15 cellular contexts compared by ENCODE assay signal in the genomic region with DNA sequence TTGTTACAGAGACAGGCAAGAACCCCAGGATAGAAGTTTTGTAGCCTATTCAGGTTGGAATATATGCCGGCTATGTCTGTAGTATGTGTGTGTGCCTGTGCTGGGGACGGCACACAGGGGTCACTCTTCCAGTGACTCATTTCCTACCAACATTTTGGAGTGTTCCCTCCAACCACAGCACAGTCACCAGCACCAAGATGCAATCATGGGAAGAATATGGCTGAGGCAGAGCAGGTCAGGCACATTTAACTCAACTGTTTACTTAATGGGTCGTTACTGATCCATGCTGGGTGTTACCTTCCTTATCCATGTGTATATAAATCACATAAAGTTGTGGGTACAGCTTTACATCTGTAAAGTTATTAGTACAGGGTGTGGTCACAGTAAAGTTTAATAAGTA.
DNase-seq lines count a peak whose midpoint lies in the region; ATAC-seq, FAIRE-seq and TF ChIP-seq lines count a peak whose summit lies in the region.
"Had no signal": no experiment of that assay in that cellular context is flagged by ENCODE, and none has a peak within 500 bp of the region (broad histone marks: within the 10 kb centered on the region; RNA-seq: fewer than 3 reads in every experiment).

No MANE protein-coding gene starts in this region.

- peak; percentile 90 for ATAC-seq in PC-3
- ATAC-seq: left lung had no signal

- in situ Hi-C loops in GM23248 (cut with MboI), result no loop called here

- peak overlapping the region; percentile 24; the same call in 1 of the 2 replicates for H3K27ac ChIP-seq in GM23248
- peak overlapping the region; percentile 41 for H3K27ac ChIP-seq in PC-3 (ENCODE audit: low read length)
- peak overlapping the region in 1 of 2 donors; percentile 64 for H3K27ac ChIP-seq in small intestine (ENCODE audit: low read depth in 1 of 2, low read length in 1 of 2)
- no peak overlapping the region for H3K27ac ChIP-seq in OCI-LY7 (ENCODE audit: low read depth, low read length, poor library complexity, severe bottlenecking)
- H3K27ac ChIP-seq in SK-N-SH (ENCODE audit: low read depth in 2 of 2, low read length in 1 of 2), result no peak overlapping the region
- H3K27ac ChIP-seq: left lung, SK-N-MC had no signal

- H4K20me1 ChIP-seq in GM23248 (ENCODE audit: insufficient read depth), result peaks cover 4% of the 10 kb centered on the region; the same call in 1 of the 2 replicates
- no peaks in the 10 kb centered on the region for H4K20me1 ChIP-seq in PC-3 (ENCODE audit: low read length)
- H4K20me1 ChIP-seq in OCI-LY7 (ENCODE audit: insufficient read depth, low read length), result no peaks in the 10 kb centered on the region
- H4K20me1 ChIP-seq in SK-N-SH (ENCODE audit: insufficient read depth), result no peaks in the 10 kb centered on the region

- H3K4me3 Mint-ChIP-seq in Caco-2 (ENCODE audit: unreplicated experiment), result no peak overlapping the region

- no peak overlapping the region for H3K9ac ChIP-seq in GM23248
- no peak overlapping the region for H3K9ac ChIP-seq in PC-3 (ENCODE audit: low read length)
- no peak overlapping the region for H3K9ac ChIP-seq in SK-N-SH

- no peak overlapping the region for H3K27ac Mint-ChIP-seq in Caco-2 (ENCODE audit: unreplicated experiment)

- H3K9me2 ChIP-seq in GM23248 (ENCODE audit: insufficient read depth) (no peaks in the 10 kb centered on the region), PC-3 (replicated peaks; ENCODE audit: low read length) (no peaks in the 10 kb centered on the region), OCI-LY7 (ENCODE audit: insufficient read depth, low read length) (no peaks in the 10 kb centered on the region), SK-N-SH (no peaks in the 10 kb centered on the region)

- TF ChIP-seq RAD21 in SK-N-SH (IDR thresholded peaks at IDR 0.05; ENCODE audit: low read length), result no peak

- H3K9me3 ChIP-seq in GM23248 (ENCODE audit: low read depth) (no peaks in the 10 kb centered on the region), PC-3 (ENCODE audit: low read length) (no peaks in the 10 kb centered on the region), small intestine (ENCODE audit: control insufficient read depth, low read depth) (no peaks in the 10 kb centered on the region), OCI-LY7 (ENCODE audit: low read length) (no peaks in the 10 kb centered on the region), SK-N-SH (no peaks in the 10 kb centered on the region), Caco-2 (no peaks in the 10 kb centered on the region)

- peak; percentile 73 for DNase-seq in GM23248
- DNase-seq in PC-3, result peak; percentile 59
- DNase-seq in fibroblast of mammary gland (ENCODE audit: low read depth), result peak; percentile 87
- peak; percentile 87 for DNase-seq in small intestine
- DNase-seq in OCI-LY7 (ENCODE audit: low spot score), result no peak
- no peak for DNase-seq in SK-N-SH
- DNase-seq in Caco-2, result no peak
- DNase-seq: activated CD4-positive, alpha-beta T cell treated with anti-CD3 and anti-CD28 coated beads, Interleukin-2, amount 50 U/mL, for 1 hour; activated effector memory CD4-positive, alpha-beta T cell treated with Interleukin-2 at 50 U/mL for 16 hours; left lung; NCI-H524; occipital lobe; stimulated activated CD4-positive, alpha-beta T cell treated with anti-CD3 and anti-CD28 coated beads, Interleukin-2, amount 100 ng/mL, for 24 hours; stimulated activated naive CD4-positive, alpha-beta T cell had no signal

- peak overlapping the region; percentile 24 for H3K4me2 ChIP-seq in GM23248 (ENCODE audit: unreplicated experiment)
- no peak overlapping the region for H3K4me2 ChIP-seq in PC-3 (ENCODE audit: low read length)
- H3K4me2 ChIP-seq in OCI-LY7 (ENCODE audit: low read length), result no peak overlapping the region
- H3K4me2 ChIP-seq in SK-N-SH, result no peak overlapping the region

- H3K36me3 ChIP-seq in GM23248 (ENCODE audit: low read depth), result no peaks in the 10 kb centered on the region
- H3K36me3 ChIP-seq in PC-3 (ENCODE audit: low read depth, low read length), result no peaks in the 10 kb centered on the region
- no peaks in the 10 kb centered on the region for H3K36me3 ChIP-seq in small intestine (ENCODE audit: control insufficient read depth in 2 of 2, insufficient read depth in 2 of 2, low read length in 2 of 2)
- no peaks in the 10 kb centered on the region for H3K36me3 ChIP-seq in OCI-LY7 (ENCODE audit: insufficient read depth, low read length)
- no peaks in the 10 kb centered on the region for H3K36me3 ChIP-seq in SK-N-SH (replicated peaks in 1 of 2; ENCODE audit: control insufficient read depth in 1 of 2, insufficient read depth in 2 of 2, low read length in 1 of 2)
- no peaks in the 10 kb centered on the region for H3K36me3 ChIP-seq in Caco-2 (ENCODE audit: control insufficient read depth, insufficient read depth, low read length)
- H3K36me3 ChIP-seq: left lung had no signal

- H3K27me3 ChIP-seq in GM23248 (replicated peaks; ENCODE audit: insufficient read depth), result no peaks in the 10 kb centered on the region
- no peaks in the 10 kb centered on the region for H3K27me3 ChIP-seq in PC-3 (ENCODE audit: low read length)
- no peaks in the 10 kb centered on the region for H3K27me3 ChIP-seq in small intestine (ENCODE audit: control insufficient read depth in 2 of 2, insufficient read depth in 2 of 2, low read length in 2 of 2)
- H3K27me3 ChIP-seq in SK-N-SH (ENCODE audit: insufficient read depth), result no peaks in the 10 kb centered on the region; the same call in 1 of the 2 replicates
- no peaks in the 10 kb centered on the region for H3K27me3 ChIP-seq in Caco-2 (replicated peaks; ENCODE audit: control insufficient read depth, insufficient read depth, low read length)
- H3K27me3 ChIP-seq: left lung had no signal

- TF ChIP-seq CTCF in PC-3 (conservative IDR thresholded peaks at IDR 0.05; ENCODE audit: low read depth, low read length), result no peak
- peak; percentile 14 for TF ChIP-seq CTCF in fibroblast of mammary gland (conservative IDR thresholded peaks at IDR 0.05; ENCODE audit: control insufficient read depth, insufficient read depth, low read depth, low read length)
- TF ChIP-seq CTCF in OCI-LY7 (conservative IDR thresholded peaks at IDR 0.05; ENCODE audit: low read length), result no peak
- no peak for TF ChIP-seq CTCF in SK-N-SH (IDR thresholded peaks at IDR 0.05)
- no peak for TF ChIP-seq CTCF in Caco-2 (IDR thresholded peaks at IDR 0.05; ENCODE audit: insufficient read depth in 1 of 2, low read depth in 1 of 2, low read length in 1 of 2, severe bottlenecking in 1 of 2, unreplicated experiment in 1 of 2)

- intact Hi-C loops in PC-3 (cut with micrococcal nuclease), result loop anchor here (5.0 to 10.0 kb wide), 3 partner anchors 67 to 255 kb away; no protein-coding TSS in a partner anchor
- intact Hi-C loops in OCI-LY7 (cut with micrococcal nuclease; ENCODE audit: unreplicated experiment), result no loop called here
- intact Hi-C loops in Caco-2 (cut with micrococcal nuclease; ENCODE audit: unreplicated experiment), result no loop called here

- H3K36me3 Mint-ChIP-seq in Caco-2 (ENCODE audit: insufficient read depth, unreplicated experiment), result no peaks in the 10 kb centered on the region

- no peaks in the 10 kb centered on the region for H3K4me1 Mint-ChIP-seq in Caco-2 (ENCODE audit: low read depth, unreplicated experiment)

- 30 to 38% methylated on average over 3 of the region's 3 CpGs for WGBS in GM23248 (ENCODE audit: low coverage in 1 of 2, low lambda C conversion rate in 2 of 2, missing lambda C conversion rate in 2 of 2), 2 experiments
- 11 to 43% (median 26%) methylated on average over 3 of the region's 3 CpGs for WGBS in small intestine, 3 donors
- 0% methylated on average over 3 of the region's 3 CpGs for WGBS in SK-N-SH (ENCODE audit: low lambda C conversion rate)

- POLR2A ChIA-PET in PC-3 (lab: Charles Lee; ENCODE audit: unreplicated experiment) (no interaction called here), OCI-LY7 (lab: Charles Lee) (no interaction called here), SK-N-SH (lab: Yijun Ruan, JAX) (no interaction called here), Caco-2 (lab: Charles Lee) (no interaction called here)

- no peak for FAIRE-seq in small intestine (lab: Jason Lieb, UNC)

- no peaks in the 10 kb centered on the region for H3K9me3 Mint-ChIP-seq in Caco-2 (ENCODE audit: unreplicated experiment)

- peak overlapping the region; percentile 37; the same call in 1 of the 2 replicates for H2AFZ ChIP-seq in GM23248
- no peak overlapping the region for H2AFZ ChIP-seq in PC-3 (ENCODE audit: low read length)
- H2AFZ ChIP-seq in OCI-LY7 (ENCODE audit: low read length), result no peak overlapping the region
- H2AFZ ChIP-seq in SK-N-SH (ENCODE audit: low read depth), result no peak overlapping the region

- BruUV-seq in PC-3 (replicated peaks; lab: Mats Ljungman, UMichigan) (no TSS peak), OCI-LY7 (replicated peaks; lab: Mats Ljungman, UMichigan) (no TSS peak), Caco-2 (replicated peaks; lab: Mats Ljungman, UMichigan) (no TSS peak)

- CTCF ChIA-PET in PC-3 (lab: Charles Lee) (no interaction called here), OCI-LY7 (lab: Charles Lee; ENCODE audit: unreplicated experiment) (no interaction called here), SK-N-SH (lab: Yijun Ruan, JAX) (no interaction called here), Caco-2 (lab: Charles Lee) (no interaction called here)

- H3K27me3 Mint-ChIP-seq in Caco-2 (ENCODE audit: insufficient read depth, unreplicated experiment), result peaks cover under 1% of the 10 kb centered on the region

- H3K4me3 ChIP-seq in GM23248 (peak overlapping the region; percentile 2; the same call in 1 of the 2 replicates), PC-3 (ENCODE audit: low read length) (no peak overlapping the region), fibroblast of mammary gland (ENCODE audit: control insufficient read depth, low read depth, low read length) (no peak overlapping the region), small intestine (ENCODE audit: low read depth in 1 of 2, low read length in 2 of 2) (no peak overlapping the region), OCI-LY7 (ENCODE audit: low read depth, low read length, poor library complexity, severe bottlenecking) (no peak overlapping the region), SK-N-SH (ENCODE audit: low read depth in 2 of 2, low read length in 1 of 2) (no peak overlapping the region), Caco-2 (ENCODE audit: low read depth, low read length) (no peak overlapping the region)
- H3K4me3 ChIP-seq: left lung, SK-N-MC had no signal

- no peaks in the 10 kb centered on the region; the same call in 1 of the 2 replicates for H3F3A ChIP-seq in GM23248 (ENCODE audit: insufficient read depth)
- no peaks in the 10 kb centered on the region for H3F3A ChIP-seq in PC-3 (ENCODE audit: low read length, unreplicated experiment)
- H3F3A ChIP-seq in SK-N-SH (replicated peaks; ENCODE audit: insufficient read depth), result no peaks in the 10 kb centered on the region

- H3K4me1 ChIP-seq in GM23248 (ENCODE audit: insufficient read depth) (peaks cover 14% of the 10 kb centered on the region), PC-3 (ENCODE audit: insufficient read depth, low read length) (peaks cover 11% of the 10 kb centered on the region), small intestine (ENCODE audit: control insufficient read depth in 2 of 2, insufficient read depth in 1 of 2, low read depth in 1 of 2, low read length in 1 of 2) (peaks cover 0 to 3% of the 10 kb centered on the region in 2 donors), OCI-LY7 (ENCODE audit: insufficient read depth, low read length, poor library complexity, severe bottlenecking) (no peaks in the 10 kb centered on the region), SK-N-SH (ENCODE audit: control insufficient read depth in 1 of 2, insufficient read depth in 2 of 2, low read depth in 1 of 2, low read length in 1 of 2) (no peaks in the 10 kb centered on the region), Caco-2 (no peaks in the 10 kb centered on the region)
- H3K4me1 ChIP-seq: left lung had no signal

- TF ChIP-seq EP300 in SK-N-SH (IDR thresholded peaks at IDR 0.05; ENCODE audit: borderline replicate concordance in 1 of 2, low read depth in 1 of 2, low read length in 1 of 2), result no peak

- H3K79me2 ChIP-seq in GM23248 (ENCODE audit: insufficient read depth) (peaks cover 92% of the 10 kb centered on the region), PC-3 (ENCODE audit: low read length) (no peaks in the 10 kb centered on the region), OCI-LY7 (ENCODE audit: insufficient read depth, low read depth, low read length) (no peaks in the 10 kb centered on the region), SK-N-SH (ENCODE audit: insufficient read depth) (no peaks in the 10 kb centered on the region)

Comparison
In these comparisons a context has a peak if more than half of its experiments do, and no peak if none do; other contexts are left out.
1. DNase-seq: peak in GM23248 (single experiment), PC-3 (single experiment), fibroblast of mammary gland (single experiment) and small intestine (single experiment); none in OCI-LY7 (single experiment), SK-N-SH (single experiment) and Caco-2 (0 of 2).
2. H3K27ac ChIP-seq: peak in GM23248 (single experiment) and PC-3 (single experiment); none in OCI-LY7 (single experiment) and SK-N-SH (0 of 2).